Comparison of ENCODE assay signal across 8 cellular contexts in genomic region chr5:82349651-82350050, GRCh38.
DNase-seq lines count a peak whose midpoint lies in the region; ATAC-seq and TF ChIP-seq lines count a peak whose summit lies in the region.

No MANE protein-coding gene starts in this region.

- in situ Hi-C loops in GM13977 (cut with MboI; ENCODE audit: low pct_unique_long_range_greater_than_20kb, low sequenced_read_pairs, unreplicated experiment) = no loop called here

- no peak overlapping the region for H3K4me3 Mint-ChIP-seq in effector memory CD8-positive, alpha-beta T cell

- H3K36me3 ChIP-seq in A673 (ENCODE audit: insufficient read depth, low read length, poor library complexity, severe bottlenecking) (no peaks in the 10 kb centered on the region), SU-DHL-6 (ENCODE audit: low read length) (no peaks in the 10 kb centered on the region), thyroid gland (no peaks in the 10 kb centered on the region)

- DNase-seq in A673 (ENCODE audit: low spot score) (peak; percentile 57), GM13977 (ENCODE audit: low spot score) (no peak), thyroid gland (no peak), SW480 (ENCODE audit: low spot score) (no peak)
- peak; percentile 6 to 10 (median 8) for DNase-seq in effector memory CD8-positive, alpha-beta T cell
- peak; percentile 57 for DNase-seq in stimulated activated CD4-positive, alpha-beta T cell treated with anti-CD3 and anti-CD28 coated beads, Interleukin-15, amount 100 ng/mL, for 24 hours

- H3K9me3 ChIP-seq in A673 (ENCODE audit: low read depth, low read length, poor library complexity, severe bottlenecking) = no peaks in the 10 kb centered on the region
- no peaks in the 10 kb centered on the region for H3K9me3 ChIP-seq in SU-DHL-6 (ENCODE audit: insufficient read depth, low read length)
- no peaks in the 10 kb centered on the region for H3K9me3 ChIP-seq in thyroid gland

- WGBS in thyroid gland, 2 donors = 81 to 88% methylated on average over 4 of the region's 4 CpGs

- H3K27ac Mint-ChIP-seq in effector memory CD8-positive, alpha-beta T cell = peak overlapping the region in 1 of 2 donors; percentile 7

- no peaks in the 10 kb centered on the region for H3K4me1 ChIP-seq in A673 (ENCODE audit: insufficient read depth, low read length, poor library complexity, severe bottlenecking)
- H3K4me1 ChIP-seq in thyroid gland = peaks cover 0 to 11% of the 10 kb centered on the region in 2 donors

- H3K27me3 ChIP-seq in A673 (replicated peaks; ENCODE audit: insufficient read depth, low read depth, low read length, poor library complexity) (no peaks in the 10 kb centered on the region), SU-DHL-6 (ENCODE audit: low read length) (no peaks in the 10 kb centered on the region), thyroid gland (no peaks in the 10 kb centered on the region)

- no peak overlapping the region for H3K4me2 ChIP-seq in SU-DHL-6 (ENCODE audit: low read depth, low read length, poor library complexity, severe bottlenecking)

- H4K20me1 ChIP-seq in SU-DHL-6 (ENCODE audit: low read depth, low read length) = no peaks in the 10 kb centered on the region

- H3K4me3 ChIP-seq in A673 (ENCODE audit: low read depth, low read length, poor library complexity, severe bottlenecking) (no peak overlapping the region), SU-DHL-6 (ENCODE audit: insufficient read depth, low read length, poor library complexity, severe bottlenecking) (no peak overlapping the region), thyroid gland (replicated peaks in 1 of 3) (no peak overlapping the region)

- peak; percentile 77 for TF ChIP-seq CTCF in A673 (conservative IDR thresholded peaks at IDR 0.05; ENCODE audit: low read depth, low read length)
- peak; percentile 50 for TF ChIP-seq CTCF in GM13977 (IDR thresholded peaks at IDR 0.05; ENCODE audit: extremely low read depth, insufficient read depth, missing control alignments)
- TF ChIP-seq CTCF in SU-DHL-6 (IDR thresholded peaks at IDR 0.05; ENCODE audit: insufficient read depth, low read length, poor library complexity, severe bottlenecking) = peak; percentile 25
- TF ChIP-seq CTCF in thyroid gland (IDR thresholded peaks at IDR 0.05) = peak in 2 of 6 experiments; percentile 9 to 31

- no peaks in the 10 kb centered on the region for H3K79me2 ChIP-seq in SU-DHL-6 (ENCODE audit: insufficient read depth, low read length)

- H3K36me3 Mint-ChIP-seq in effector memory CD8-positive, alpha-beta T cell (ENCODE audit: insufficient read depth) = no peaks in the 10 kb centered on the region

- intact Hi-C loops in A673 (cut with micrococcal nuclease; ENCODE audit: unreplicated experiment) = loop anchor here (2.0 to 10.0 kb wide), 5 partner anchors 37 to 1365 kb away; partner anchors contain the start of gene VCAN
- intact Hi-C loops in thyroid gland (cut with DNase I) = loop anchor here (10.0 kb wide), 2 partner anchors 1075 to 1215 kb away; no protein-coding TSS in a partner anchor

- CTCF ChIA-PET in A673 (lab: Charles Lee) = interaction anchor here (1.0 kb wide), 1 partner anchor 1124 kb away, joined by 3 read pairs; no protein-coding TSS in a partner anchor

- peaks cover 0 to 9% of the 10 kb centered on the region in 2 donors for H3K27me3 Mint-ChIP-seq in effector memory CD8-positive, alpha-beta T cell

- POLR2A ChIA-PET in A673 (lab: Charles Lee; ENCODE audit: low non-redundant PET) = no interaction called here

- ATAC-seq in effector memory CD8-positive, alpha-beta T cell (replicated peaks) = no peak
- ATAC-seq in HG03460 (IDR thresholded peaks at IDR 0.05; ENCODE audit: unreplicated experiment) = no peak

- no TSS peak for BruUV-seq in A673 (replicated peaks; lab: Mats Ljungman, UMichigan)

- no peaks in the 10 kb centered on the region for H3K9me2 ChIP-seq in SU-DHL-6 (replicated peaks; ENCODE audit: insufficient read depth, low read length)

- H2AFZ ChIP-seq in SU-DHL-6 (ENCODE audit: low read depth, low read length, severe bottlenecking) = no peak overlapping the region

- no peak for TF ChIP-seq POLR2A in thyroid gland (IDR thresholded peaks at IDR 0.05)

- H3F3A ChIP-seq in SU-DHL-6 (ENCODE audit: insufficient read depth) = no peaks in the 10 kb centered on the region

- H3K27ac ChIP-seq in A673 (ENCODE audit: low read depth, low read length, poor library complexity, severe bottlenecking) (no peak overlapping the region), SU-DHL-6 (ENCODE audit: low read depth, low read length) (no peak overlapping the region), thyroid gland (no peak overlapping the region)

- peaks cover 0 to 2% of the 10 kb centered on the region in 2 donors for H3K4me1 Mint-ChIP-seq in effector memory CD8-positive, alpha-beta T cell (ENCODE audit: low read depth in 2 of 2)

- no peak overlapping the region for H3K9ac ChIP-seq in SU-DHL-6 (ENCODE audit: low read length)

- no peaks in the 10 kb centered on the region for H3K9me3 Mint-ChIP-seq in effector memory CD8-positive, alpha-beta T cell

Comparison
In these comparisons a context has a peak if more than half of its experiments do, and no peak if none do; other contexts are left out.
1. DNase-seq: peak in A673 (single experiment), effector memory CD8-positive, alpha-beta T cell (3 of 3) and stimulated activated CD4-positive, alpha-beta T cell treated with anti-CD3 and anti-CD28 coated beads, Interleukin-15, amount 100 ng/mL, for 24 hours (single experiment); none in GM13977 (single experiment), thyroid gland (0 of 2) and SW480 (single experiment).